Comparison of ENCODE assay signal across 21 cellular contexts in the genomic region with DNA sequence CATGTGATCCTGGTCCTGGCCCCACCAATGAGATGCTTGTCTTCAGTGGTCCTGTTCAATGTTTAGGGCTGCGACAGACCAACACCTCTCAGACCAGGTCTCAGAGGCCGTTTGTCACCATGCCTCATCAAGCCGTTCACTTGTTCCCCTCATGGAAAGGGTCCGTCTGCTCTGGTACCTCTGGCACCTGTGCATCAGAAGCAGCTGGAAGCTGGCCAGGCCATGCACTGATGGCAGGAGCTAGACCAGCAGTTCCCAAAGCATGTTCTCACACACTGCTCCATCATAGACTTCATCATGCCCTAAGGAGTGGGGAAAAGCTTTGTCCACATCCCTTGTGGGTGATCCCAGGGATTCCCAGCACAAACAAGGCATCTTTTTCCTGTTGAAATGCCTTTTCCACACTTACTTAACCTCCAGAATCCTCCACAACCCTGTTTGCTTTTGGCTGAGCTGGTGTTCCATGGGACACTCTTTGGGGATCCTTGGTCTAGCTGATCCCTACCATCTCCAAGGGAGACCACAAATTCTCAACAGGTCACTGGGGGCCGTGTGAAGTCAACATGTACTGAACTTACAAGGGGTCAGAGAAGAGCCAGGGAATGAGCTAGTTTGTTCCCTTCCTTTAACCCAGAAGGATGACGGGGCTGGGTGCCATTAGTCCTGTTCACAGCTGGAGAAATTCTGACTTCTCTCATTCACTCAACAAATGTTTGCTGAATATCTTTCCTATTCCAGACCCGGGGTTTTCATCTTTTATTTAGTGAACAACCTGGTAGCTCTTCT. TPM values are rescaled to one million over a fixed set of nuclear protein-coding genes. Genes with fewer than 3 reads are reported as not detected.
DNase-seq lines count a peak whose midpoint lies in the region; ATAC-seq and TF ChIP-seq lines count a peak whose summit lies in the region.
"Had no signal": no experiment of that assay in that cellular context is flagged by ENCODE, and none has a peak within 500 bp of the region (broad histone marks: within the 10 kb centered on the region; RNA-seq: fewer than 3 reads in every experiment).

No MANE protein-coding gene starts in this region.

- no peak for DNase-seq in CD4-positive, alpha-beta T cell
- peak; percentile 75 for DNase-seq in MV-4-11 (lab: John Stamatoyannopoulos, UW)
- DNase-seq in effector memory CD8-positive, alpha-beta T cell: no peak
- DNase-seq in spleen: no peak
- no peak for DNase-seq in NK-92 (lab: John Stamatoyannopoulos, UW; ENCODE audit: unreplicated experiment)
- DNase-seq in foreskin fibroblast: no peak
- no peak for DNase-seq in GM20000 (ENCODE audit: low spot score)
- DNase-seq: activated effector memory CD4-positive, alpha-beta T cell treated with anti-CD3 and anti-CD28 coated beads, Interleukin-2, amount 50 U/mL, for 16 hours; aorta; BE2C; colonic mucosa; DMS79; glutamatergic neuron; NCI-H2029; NCI-H510A treated with DMSO at 0.1 percent for 48 hours; PC-3; WERI-Rb-1 had no signal

- 76 to 92% (median 87%) methylated on average over 6 to 7 of the region's 7 CpGs for WGBS in spleen, 5 donors

- peak overlapping the region; percentile 6 for H3K27ac ChIP-seq in CD4-positive, alpha-beta T cell (ENCODE audit: low read depth, low read length)
- H3K27ac ChIP-seq in spleen: peak overlapping the region in 6 of 8 donors; percentile 41 to 89 (median 76)
- H3K27ac ChIP-seq: epithelial cell of prostate, WERI-Rb-1 had no signal

- no peak for TF ChIP-seq POLR2A in spleen (IDR thresholded peaks at IDR 0.05)

- no peaks in the 10 kb centered on the region for H3K27me3 ChIP-seq in CD4-positive, alpha-beta T cell (ENCODE audit: control insufficient read depth, insufficient read depth, low read length)
- no peaks in the 10 kb centered on the region for H3K27me3 ChIP-seq in spleen (replicated peaks in 1 of 7)
- H3K27me3 ChIP-seq: BE2C, colonic mucosa had no signal

- H3K27me3 Mint-ChIP-seq in CD4-positive, alpha-beta T cell: no peaks in the 10 kb centered on the region
- no peaks in the 10 kb centered on the region for H3K27me3 Mint-ChIP-seq in effector memory CD8-positive, alpha-beta T cell

- H3K4me1 ChIP-seq in spleen: peaks cover 0 to 53% (median 22%) of the 10 kb centered on the region in 6 donors
- H3K4me1 ChIP-seq: colonic mucosa had no signal

- peaks cover 84% of the 10 kb centered on the region for H3K36me3 Mint-ChIP-seq in CD4-positive, alpha-beta T cell (ENCODE audit: low read depth)
- peaks cover 3% of the 10 kb centered on the region for H3K36me3 Mint-ChIP-seq in effector memory CD8-positive, alpha-beta T cell (ENCODE audit: insufficient read depth)

- no peaks in the 10 kb centered on the region for H3K9me3 Mint-ChIP-seq in CD4-positive, alpha-beta T cell
- no peaks in the 10 kb centered on the region for H3K9me3 Mint-ChIP-seq in effector memory CD8-positive, alpha-beta T cell

- H3K4me3 ChIP-seq in spleen: no peak overlapping the region
- H3K4me3 ChIP-seq in foreskin fibroblast (ENCODE audit: low read depth in 1 of 2, low read length in 2 of 2): no peak overlapping the region
- H3K4me3 ChIP-seq: colonic mucosa had no signal

- CTCF ChIA-PET in CD4-positive, alpha-beta T cell (lab: Charles Lee): interaction anchor here (1.4 kb wide), 1 partner anchor 21 kb away, joined by 4 read pairs; no protein-coding TSS in a partner anchor

- H3K36me3 ChIP-seq in spleen: peaks cover 0 to 95% (median 71%) of the 10 kb centered on the region in 6 donors
- H3K36me3 ChIP-seq: colonic mucosa had no signal

- H3K27ac Mint-ChIP-seq in CD4-positive, alpha-beta T cell: peak overlapping the region; percentile 79
- peak overlapping the region; percentile 30 to 91 for H3K27ac Mint-ChIP-seq in effector memory CD8-positive, alpha-beta T cell

- peaks cover 40% of the 10 kb centered on the region for H3K4me1 Mint-ChIP-seq in CD4-positive, alpha-beta T cell (ENCODE audit: low read depth)
- peaks cover 28 to 34% of the 10 kb centered on the region in 2 donors for H3K4me1 Mint-ChIP-seq in effector memory CD8-positive, alpha-beta T cell (ENCODE audit: low read depth in 2 of 2)

- no peak for TF ChIP-seq CTCF in CD4-positive, alpha-beta T cell (IDR thresholded peaks at IDR 0.05)
- TF ChIP-seq CTCF in spleen (IDR thresholded peaks at IDR 0.05 in 8 of 11, conservative IDR thresholded peaks at IDR 0.05 in 3 of 11) (no peak), foreskin fibroblast (IDR thresholded peaks at IDR 0.05; ENCODE audit: low read depth, low read length) (no peak), GM20000 (IDR thresholded peaks at IDR 0.05; ENCODE audit: extremely low read depth, missing control alignments) (no peak)

- no peak overlapping the region for H3K4me3 Mint-ChIP-seq in CD4-positive, alpha-beta T cell
- H3K4me3 Mint-ChIP-seq in effector memory CD8-positive, alpha-beta T cell: peak overlapping the region in 1 of 2 donors; percentile 13

- intact Hi-C loops in CD4-positive, alpha-beta T cell (cut with DNase I, micrococcal nuclease): loop anchor here in 1 of 2 experiments (1.0 kb wide), 1 partner anchor 21 kb away; no protein-coding TSS in a partner anchor
- intact Hi-C loops in spleen (cut with DNase I; ENCODE audit: low total_unique reads): no loop called here

- ATAC-seq in CD4-positive, alpha-beta T cell (ENCODE audit: poor library complexity): no peak
- ATAC-seq in effector memory CD8-positive, alpha-beta T cell (replicated peaks): no peak
- no peak for ATAC-seq in HG03378 (IDR thresholded peaks at IDR 0.05; ENCODE audit: unreplicated experiment)
- ATAC-seq: PC-3 had no signal

- POLR2A ChIA-PET in CD4-positive, alpha-beta T cell (lab: Charles Lee): interaction anchor here (0.7 to 1.8 kb wide), 2 partner anchors 21 to 1868 kb away, joined by 3 to 4 read pairs; no protein-coding TSS in a partner anchor

- no peaks in the 10 kb centered on the region for H3K9me3 ChIP-seq in CD4-positive, alpha-beta T cell (ENCODE audit: control insufficient read depth, low read length)
- H3K9me3 ChIP-seq in spleen: no peaks in the 10 kb centered on the region
- H3K9me3 ChIP-seq: BE2C, colonic mucosa had no signal

RNA-seq across cellular contexts. Expression of a gene that starts 21.8 kb away (rescaled TPM):
- 100 to 1,000 TPM; 119 to 127 TPM for total RNA-seq in CD4-positive, alpha-beta T cell
- 100 to 1,000 TPM in 1 of 7 donors, 10 to 100 TPM in 6; 58.0 to 157 (median 69.4) TPM for total RNA-seq in spleen
- polyA plus RNA-seq in spleen: 10 to 100 TPM; 23.3 to 43.7 (median 23.5) TPM

RNA-seq across cellular contexts. Expression of a gene that starts 48.7 kb away (rescaled TPM):
- not detected for total RNA-seq in CD4-positive, alpha-beta T cell
- total RNA-seq in spleen: 1 to 10 TPM; 1.2 to 5.5 (median 3.1) TPM
- polyA plus RNA-seq in spleen: 1 to 10 TPM in 2 of 3 donors, under 1 TPM in 1; 0.26 to 2.5 (median 1.9) TPM
- total RNA-seq: activated CD8-positive, alpha-beta memory T cell treated with anti-CD3 and anti-CD28 coated beads for 36 hours had no signal
- polyA plus RNA-seq: keratinocyte had no signal
